Comparison of ENCODE assay signal across 22 cellular contexts in genomic region chr12:23222801-23223200, GRCh38.
"Had no signal": no experiment of that assay in that cellular context is flagged by ENCODE, and none has a peak within 500 bp of the region (broad histone marks: within the 10 kb centered on the region; RNA-seq: fewer than 3 reads in every experiment).

No MANE protein-coding gene starts in this region.

- H3K27me3 ChIP-seq: hepatocyte, tibial nerve, vagina had no signal

- H3K9me3 Mint-ChIP-seq: activated CD8-positive, alpha-beta T cell treated with anti-CD3 and anti-CD28 coated beads for 36 hours; central memory CD8-positive, alpha-beta T cell; memory B cell had no signal

- H3K4me1 Mint-ChIP-seq: central memory CD8-positive, alpha-beta T cell; memory B cell; T-helper 17 cell had no signal

- ATAC-seq: activated CD8-positive, alpha-beta T cell treated with anti-CD3 and anti-CD28 coated beads for 36 hours; left lobe of liver; mucosa of descending colon; natural killer cell treated with Interleukin-12 subunit alpha and Interleukin-12 subunit beta and Interleukin-15 and Interleukin-18, amount 100 ng/mL, for 72 hours; T-helper 17 cell had no signal

- DNase-seq: activated CD4-positive, alpha-beta T cell treated with anti-CD3 and anti-CD28 coated beads for 48 hours; activated CD8-positive, alpha-beta T cell treated with anti-CD3 and anti-CD28 coated beads for 36 hours; activated effector memory CD4-positive, alpha-beta T cell treated with anti-CD3 and anti-CD28 coated beads, Interleukin-2, amount 50 U/mL, for 16 hours; activated T-cell treated with anti-CD3 and anti-CD28 coated beads, Interleukin-2, amount 50 U/mL, for 48 hours; amniotic stem cell; effector CD8-positive, alpha-beta T cell; mucosa of descending colon; small intestine; stimulated activated CD4-positive, alpha-beta T cell treated with anti-CD3 and anti-CD28 coated beads, Interleukin-4, amount 100 ng/mL, for 24 hours; stimulated activated naive CD4-positive, alpha-beta T cell treated with Interleukin-2 at 50 U/mL for 16 hours; substantia nigra; T-helper 17 cell had no signal

- H3K4me1 ChIP-seq: tibial nerve had no signal

- H3K4me3 ChIP-seq: hepatocyte, mucosa of descending colon, tibial nerve, vagina had no signal

- H3K4me3 Mint-ChIP-seq: activated CD8-positive, alpha-beta T cell treated with anti-CD3 and anti-CD28 coated beads for 36 hours; activated naive CD8-positive, alpha-beta T cell; central memory CD8-positive, alpha-beta T cell; memory B cell; natural killer cell treated with Interleukin-12 subunit alpha and Interleukin-12 subunit beta and Interleukin-15 and Interleukin-18, amount 100 ng/mL, for 72 hours; T-helper 17 cell had no signal

- H3K36me3 ChIP-seq: tibial nerve, vagina had no signal

- H3K27me3 Mint-ChIP-seq: activated naive CD8-positive, alpha-beta T cell; central memory CD8-positive, alpha-beta T cell; natural killer cell treated with Interleukin-12 subunit alpha and Interleukin-12 subunit beta and Interleukin-15 and Interleukin-18, amount 100 ng/mL, for 72 hours had no signal

- FAIRE-seq: keratinocyte, small intestine had no signal

- H3K9me3 ChIP-seq: mucosa of descending colon, tibial nerve, vagina had no signal

- H3K27ac ChIP-seq: epithelial cell of prostate, hepatocyte, tibial nerve, vagina had no signal

- H3K36me3 Mint-ChIP-seq: activated naive CD8-positive, alpha-beta T cell; memory B cell; natural killer cell treated with Interleukin-12 subunit alpha and Interleukin-12 subunit beta and Interleukin-15 and Interleukin-18, amount 100 ng/mL, for 72 hours had no signal

- H3K27ac Mint-ChIP-seq: activated CD8-positive, alpha-beta T cell treated with anti-CD3 and anti-CD28 coated beads for 36 hours; activated naive CD8-positive, alpha-beta T cell; memory B cell; natural killer cell treated with Interleukin-12 subunit alpha and Interleukin-12 subunit beta and Interleukin-15 and Interleukin-18, amount 100 ng/mL, for 72 hours; T-helper 17 cell had no signal
